Comparison of ENCODE assay signal across 9 cellular contexts in genomic region chr10:86684305-86684704, GRCh38. TPM values are rescaled to one million over a fixed set of nuclear protein-coding genes. Genes with fewer than 3 reads are reported as not detected.
DNase-seq lines count a peak whose midpoint lies in the region; ATAC-seq and TF ChIP-seq lines count a peak whose summit lies in the region.
"Had no signal": no experiment of that assay in that cellular context is flagged by ENCODE, and none has a peak within 500 bp of the region (broad histone marks: within the 10 kb centered on the region; RNA-seq: fewer than 3 reads in every experiment).

No MANE protein-coding gene starts in this region.

- H3K4me1 Mint-ChIP-seq in H9: peaks cover 31 to 43% of the 10 kb centered on the region in 2 experiments

- H3K27me3 ChIP-seq in H9 (ENCODE audit: insufficient read depth, low read length): no peaks in the 10 kb centered on the region
- peaks cover 0 to 3% (median 0%) of the 10 kb centered on the region in 9 donors for H3K27me3 ChIP-seq in heart left ventricle
- H3K27me3 ChIP-seq in stomach: peaks cover 0 to 14% (median 0%) of the 10 kb centered on the region in 3 donors

- H3K4me3 ChIP-seq in heart left ventricle (no peak overlapping the region), stomach (no peak overlapping the region)
- H3K4me3 ChIP-seq: SK-N-MC had no signal

- no peaks in the 10 kb centered on the region for H3K79me2 ChIP-seq in H9 (ENCODE audit: insufficient read depth, low read length)

- no peak overlapping the region for H3K9ac ChIP-seq in H9 (ENCODE audit: extremely low read depth, insufficient read length, low read length)

- no peak overlapping the region for H3K27ac Mint-ChIP-seq in H9

- no peak overlapping the region for H3K4me3 Mint-ChIP-seq in H9

- H3K4me1 ChIP-seq in H9 (ENCODE audit: insufficient read depth, low read length) (no peaks in the 10 kb centered on the region; the same call in 1 of the 2 replicates), heart left ventricle (peaks cover 0 to 95% (median 47%) of the 10 kb centered on the region in 12 donors), stomach (peaks cover 19 to 57% (median 36%) of the 10 kb centered on the region in 4 donors)

- no peak overlapping the region for H3K4me2 ChIP-seq in H9 (ENCODE audit: insufficient read depth, insufficient read length, low read length)

- H2BK15ac ChIP-seq in H9 (ENCODE audit: low read depth, low read length): no peak overlapping the region

- no peak overlapping the region for H3K56ac ChIP-seq in H9 (ENCODE audit: insufficient read length, low read depth, low read length)

- no peak overlapping the region for H4K8ac ChIP-seq in H9 (replicated peaks; ENCODE audit: insufficient read length, low read depth, low read length)

- no peak overlapping the region for H2AFZ ChIP-seq in H9 (ENCODE audit: low read length)

- no peak overlapping the region for H4K91ac ChIP-seq in H9 (ENCODE audit: insufficient read length, low read depth, low read length)

- peak in 1 of 2 donors; percentile 34 for TF ChIP-seq POLR2A in heart left ventricle (IDR thresholded peaks at IDR 0.05)
- TF ChIP-seq POLR2A in stomach (IDR thresholded peaks at IDR 0.05): no peak

- no peaks in the 10 kb centered on the region for H3K79me1 ChIP-seq in H9 (ENCODE audit: insufficient read depth, low read depth, low read length, poor library complexity, severe bottlenecking)

- H3K27ac ChIP-seq in H9 (ENCODE audit: insufficient read length, low read depth, low read length) (no peak overlapping the region), heart left ventricle (peak overlapping the region; percentile 63 to 100 (median 91)), stomach (peak overlapping the region in 4 of 5 donors; percentile 48 to 79 (median 54))
- H3K27ac ChIP-seq: SK-N-MC had no signal

- TF ChIP-seq EP300 in stomach (IDR thresholded peaks at IDR 0.05): no peak

- intact Hi-C loops in heart left ventricle (cut with DNase I) (loop anchor here in 1 of 10 donors (5.0 kb wide), 1 partner anchor 42 kb away; no protein-coding TSS in a partner anchor), stomach (cut with DNase I; ENCODE audit: low total_unique reads) (no loop called here)

- H2BK12ac ChIP-seq in H9 (ENCODE audit: insufficient read length, low read depth, low read length): no peak overlapping the region

- no CpG with 5 or more reads among the region's 5 CpGs for WGBS in H9 (ENCODE audit: extremely low coverage, insufficient read length, low lambda C conversion rate)
- 10 to 15% (median 12%) methylated on average over 3 to 5 of the region's 5 CpGs for WGBS in heart left ventricle, 4 donors
- 4 to 46% (median 41%) methylated on average over 2 to 5 of the region's 5 CpGs for WGBS in stomach, 5 donors

- H3K36me3 ChIP-seq in heart left ventricle (peaks cover 0 to 55% (median 15%) of the 10 kb centered on the region in 9 donors), stomach (peaks cover 0 to 4% (median 0%) of the 10 kb centered on the region in 4 donors)

- no peaks in the 10 kb centered on the region for H3K23me2 ChIP-seq in H9 (ENCODE audit: insufficient read length, low read depth, low read length, poor library complexity, severe bottlenecking)

- no peaks in the 10 kb centered on the region for H3K9me3 Mint-ChIP-seq in H9

- no peaks in the 10 kb centered on the region for H4K20me1 ChIP-seq in H9 (ENCODE audit: control insufficient read depth, insufficient read depth, insufficient read length)

- TF ChIP-seq CTCF in H9 (conservative IDR thresholded peaks at IDR 0.05) (peak; percentile 68), heart left ventricle (IDR thresholded peaks at IDR 0.05) (peak; percentile 33 to 78 (median 64)), stomach (IDR thresholded peaks at IDR 0.05) (peak in 1 of 7 experiments; percentile 37)

- no peak overlapping the region for H3K14ac ChIP-seq in H9 (ENCODE audit: insufficient read depth, low read length)

- no peak overlapping the region for H2AK5ac ChIP-seq in H9 (ENCODE audit: insufficient read length, low read length)

- H3K9me3 ChIP-seq in H9 (ENCODE audit: control insufficient read depth, low read depth, low read length) (no peaks in the 10 kb centered on the region), heart left ventricle (no peaks in the 10 kb centered on the region), stomach (no peaks in the 10 kb centered on the region)

- no peak overlapping the region for H2BK5ac ChIP-seq in H9 (ENCODE audit: insufficient read length, low read length)

- H2BK20ac ChIP-seq in H9 (ENCODE audit: low read depth, low read length, poor library complexity, severe bottlenecking): no peak overlapping the region

- no peak overlapping the region for H2BK120ac ChIP-seq in H9 (ENCODE audit: low read depth, low read length, poor library complexity, severe bottlenecking)

- no peak overlapping the region for H4K5ac ChIP-seq in H9 (ENCODE audit: insufficient read length, low read depth, low read length)

- H3K18ac ChIP-seq in H9 (ENCODE audit: insufficient read length, low read depth, low read length): no peak overlapping the region

- DNase-seq in H9 (peak; percentile 66), SK-N-DZ (ENCODE audit: low spot score) (peak; percentile 59), heart left ventricle (peak; percentile 80 to 85 (median 83)), stomach (no peak), germinal center (ENCODE audit: low spot score) (no peak), A172 (ENCODE audit: low spot score) (no peak), NCI-H2107 (lab: John Stamatoyannopoulos, UW) (no peak), NCI-H2107 treated with DMSO at 0.1 percent for 48 hours (lab: John Stamatoyannopoulos, UW; ENCODE audit: unreplicated experiment) (no peak)

- no peak overlapping the region for H3K23ac ChIP-seq in H9 (ENCODE audit: insufficient read length, low read depth, low read length)

- H3K27me3 Mint-ChIP-seq in H9 (ENCODE audit: low read depth): peaks cover 1% of the 10 kb centered on the region; the same call in 1 of the 2 replicates

- no peak overlapping the region for H3T11ph ChIP-seq in H9 (ENCODE audit: low read length)

- ATAC-seq in heart left ventricle: peak; percentile 34 to 58 (median 47)

- no peaks in the 10 kb centered on the region for H3K36me3 Mint-ChIP-seq in H9 (ENCODE audit: insufficient read depth in 1 of 3, low read depth in 3 of 3)

- no peak overlapping the region for H3K4ac ChIP-seq in H9 (ENCODE audit: low read depth, low read length)

RNA-seq across cellular contexts. Expression of gene LDB3, which starts 16.0 kb away (rescaled TPM):
- total RNA-seq in H9 (2021) (0.17 and 0.18 TPM in 2 replicates), heart left ventricle (1,000 to 10,000 TPM in 7 of 9 donors, 100 to 1,000 TPM in 2; 800 to 1,716 (median 1,273) TPM), stomach (1 to 10 TPM in 4 of 5 donors, under 1 TPM in 1; 0.29 to 8.5 (median 2.2) TPM)
- polyA plus RNA-seq in SK-N-DZ (2014; cell fraction: cytosol; rRNA removed): 2.6 and 2.9 TPM in 2 replicates
- polyA plus RNA-seq in SK-N-DZ (2014; cell fraction: nucleus; rRNA removed): 1.5 and 2.6 TPM in 2 replicates
- polyA plus RNA-seq in heart left ventricle (1,000 to 10,000 TPM in 1 of 2 donors, 100 to 1,000 TPM in 1; 165 to 1,759 TPM), stomach (1 to 10 TPM; 1.1 to 3.4 (median 2.7) TPM)
- 0.10 and 0.31 TPM in 2 replicates for total RNA-seq in A172 (2014; rRNA removed; shearing (Covaris generic))

RNA-seq across cellular contexts. Expression of gene OPN4, which starts 30.0 kb away (rescaled TPM):
- total RNA-seq in H9 (2021) (not detected in 2 replicates), heart left ventricle (under 1 TPM in 3 of 9 donors, not detected in 6; 0.19 to 0.28 (median 0.25) TPM), stomach (not detected)
- not detected in 2 replicates for polyA plus RNA-seq in SK-N-DZ (2014; cell fraction: cytosol; rRNA removed)
- not detected in 2 replicates for polyA plus RNA-seq in SK-N-DZ (2014; cell fraction: nucleus; rRNA removed)
- polyA plus RNA-seq in heart left ventricle (under 1 TPM; 0.03 to 0.08 TPM), stomach (not detected)
- 0.31 TPM in 1 of 2 replicates, not detected in the other for total RNA-seq in A172 (2014; rRNA removed; shearing (Covaris generic))

Comparison
In these comparisons a context has a peak if more than half of its experiments do, and no peak if none do; other contexts are left out.
1. DNase-seq: peak in H9 (single experiment), SK-N-DZ (single experiment) and heart left ventricle (5 of 5); none in stomach (single experiment), germinal center (single experiment), A172 (single experiment), NCI-H2107 (single experiment) and NCI-H2107 treated with DMSO at 0.1 percent for 48 hours (single experiment).
2. RNA of gene LDB3, which starts 16.0 kb away (total RNA-seq): 800 to 1,716 TPM in heart left ventricle; 0.29 to 8.5 TPM in stomach, 0.17 to 0.18 TPM in H9 and 0.10 to 0.31 TPM in A172; every median in the first group is over 10 times any median in the second.